In the genomic region with DNA sequence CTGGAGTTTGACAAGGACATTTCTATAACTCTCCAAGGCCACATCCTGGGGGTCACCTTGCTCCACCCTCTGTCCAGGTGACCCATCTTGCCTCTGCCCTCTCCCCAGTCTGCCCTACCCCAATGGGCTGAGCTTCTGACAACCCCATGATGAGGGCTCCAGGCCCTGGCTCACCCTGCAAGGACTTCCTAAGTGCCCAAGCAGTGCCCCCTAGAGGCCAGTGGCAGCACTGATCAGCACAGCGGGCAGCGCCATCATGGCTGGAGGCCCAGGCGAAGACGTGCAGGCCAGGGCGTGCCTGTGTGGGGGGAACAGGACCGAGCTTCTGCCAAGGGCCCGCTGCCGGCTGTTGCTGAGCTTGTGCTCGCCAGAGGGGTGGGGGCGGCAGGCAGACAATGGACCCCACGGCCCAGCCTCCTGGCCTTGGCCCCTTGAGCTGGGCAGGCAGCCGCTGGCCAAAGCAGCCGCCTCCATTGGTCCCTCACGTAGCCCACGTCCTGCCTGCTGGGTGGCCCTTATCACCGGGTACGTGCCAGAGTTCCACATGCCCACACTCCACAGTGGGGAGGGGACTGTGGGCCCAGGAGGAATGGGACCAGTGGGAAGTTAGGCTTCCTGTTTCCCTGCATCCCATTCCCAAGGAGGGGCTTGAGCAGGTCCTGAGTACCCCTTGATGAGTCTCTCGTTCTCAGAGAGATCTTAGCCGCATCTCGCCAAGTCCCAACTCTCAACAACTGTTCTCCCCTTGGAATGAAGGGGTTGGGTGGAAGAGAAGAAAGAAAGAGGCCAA, we compare ENCODE assay signal across 1 cellular context.
TF ChIP-seq lines count a peak whose summit lies in the region.

No MANE protein-coding gene starts in this region.

TF ChIP-seq in K562, 482 proteins besides CTCF, POLR2A, EP300 and RAD21 (continued from another document and continues in another):
- TF ChIP-seq MTF1 (CRISPR knock-in tag; IDR thresholded peaks at IDR 0.05; ENCODE audit: borderline replicate concordance), result no peak
- TF ChIP-seq NFIC (IDR thresholded peaks at IDR 0.05), result peak; percentile 68
- TF ChIP-seq BCL6 (CRISPR knock-in tag; IDR thresholded peaks at IDR 0.05), result peak; percentile 74
- TF ChIP-seq MYC (IDR thresholded peaks at IDR 0.05; ENCODE audit: low read depth, low read length), result peak; percentile 49; the same call in 1 of the 2 replicates
- no peak; the same call in 1 of the 2 replicates for TF ChIP-seq MYC (CRISPR knock-in tag; IDR thresholded peaks at IDR 0.05; ENCODE audit: borderline replicate concordance, low read depth)
- no peak for TF ChIP-seq XRCC4 (IDR thresholded peaks at IDR 0.05; ENCODE audit: extremely low read depth, insufficient read depth, insufficient read length)
- TF ChIP-seq DIDO1 (tag; IDR thresholded peaks at IDR 0.05; ENCODE audit: low read depth), result no peak
- no peak for TF ChIP-seq ZNF311 (CRISPR knock-in tag; IDR thresholded peaks at IDR 0.05)
- TF ChIP-seq, protein P1, sequence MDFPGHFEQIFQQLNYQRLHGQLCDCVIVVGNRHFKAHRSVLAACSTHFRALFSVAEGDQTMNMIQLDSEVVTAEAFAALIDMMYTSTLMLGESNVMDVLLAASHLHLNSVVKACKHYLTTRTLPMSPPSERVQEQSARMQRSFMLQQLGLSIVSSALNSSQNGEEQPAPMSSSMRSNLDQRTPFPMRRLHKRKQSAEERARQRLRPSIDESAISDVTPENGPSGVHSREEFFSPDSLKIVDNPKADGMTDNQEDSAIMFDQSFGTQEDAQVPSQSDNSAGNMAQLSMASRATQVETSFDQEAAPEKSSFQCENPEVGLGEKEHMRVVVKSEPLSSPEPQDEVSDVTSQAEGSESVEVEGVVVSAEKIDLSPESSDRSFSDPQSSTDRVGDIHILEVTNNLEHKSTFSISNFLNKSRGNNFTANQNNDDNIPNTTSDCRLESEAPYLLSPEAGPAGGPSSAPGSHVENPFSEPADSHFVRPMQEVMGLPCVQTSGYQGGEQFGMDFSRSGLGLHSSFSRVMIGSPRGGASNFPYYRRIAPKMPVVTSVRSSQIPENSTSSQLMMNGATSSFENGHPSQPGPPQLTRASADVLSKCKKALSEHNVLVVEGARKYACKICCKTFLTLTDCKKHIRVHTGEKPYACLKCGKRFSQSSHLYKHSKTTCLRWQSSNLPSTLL (IDR thresholded peaks at IDR 0.05), result no peak
- 0 out of 2 replicates have a peak, but pooled peaks have one; percentile 70 for TF ChIP-seq GATAD2A (IDR thresholded peaks at IDR 0.05)
- TF ChIP-seq DPF2 (IDR thresholded peaks at IDR 0.05), result no peak; the same call in 1 of the 2 replicates
- TF ChIP-seq, protein P2, sequence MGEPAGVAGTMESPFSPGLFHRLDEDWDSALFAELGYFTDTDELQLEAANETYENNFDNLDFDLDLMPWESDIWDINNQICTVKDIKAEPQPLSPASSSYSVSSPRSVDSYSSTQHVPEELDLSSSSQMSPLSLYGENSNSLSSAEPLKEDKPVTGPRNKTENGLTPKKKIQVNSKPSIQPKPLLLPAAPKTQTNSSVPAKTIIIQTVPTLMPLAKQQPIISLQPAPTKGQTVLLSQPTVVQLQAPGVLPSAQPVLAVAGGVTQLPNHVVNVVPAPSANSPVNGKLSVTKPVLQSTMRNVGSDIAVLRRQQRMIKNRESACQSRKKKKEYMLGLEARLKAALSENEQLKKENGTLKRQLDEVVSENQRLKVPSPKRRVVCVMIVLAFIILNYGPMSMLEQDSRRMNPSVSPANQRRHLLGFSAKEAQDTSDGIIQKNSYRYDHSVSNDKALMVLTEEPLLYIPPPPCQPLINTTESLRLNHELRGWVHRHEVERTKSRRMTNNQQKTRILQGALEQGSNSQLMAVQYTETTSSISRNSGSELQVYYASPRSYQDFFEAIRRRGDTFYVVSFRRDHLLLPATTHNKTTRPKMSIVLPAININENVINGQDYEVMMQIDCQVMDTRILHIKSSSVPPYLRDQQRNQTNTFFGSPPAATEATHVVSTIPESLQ (CRISPR knock-in tag; IDR thresholded peaks at IDR 0.05), result no peak
- no peak for TF ChIP-seq ZNF12 (CRISPR knock-in tag; IDR thresholded peaks at IDR 0.05)
- TF ChIP-seq CBX1 (IDR thresholded peaks at IDR 0.05; ENCODE audit: low read depth), result 0 out of 2 replicates have a peak, but pooled peaks have one; percentile 75
- peak; percentile 6 for TF ChIP-seq ZFP36 (IDR thresholded peaks at IDR 0.05; ENCODE audit: low read depth, low read length, partially characterized antibody)
- TF ChIP-seq NCOR1 (IDR thresholded peaks at IDR 0.05), result peak; percentile 27; the same call in 1 of the 2 replicates
- 0 out of 2 replicates have a peak, but pooled peaks have one; percentile 40 for TF ChIP-seq TRIM28 (IDR thresholded peaks at IDR 0.05)
- TF ChIP-seq ZNF76 (CRISPR knock-in tag; IDR thresholded peaks at IDR 0.05; ENCODE audit: borderline replicate concordance), result peak; percentile 90
- TF ChIP-seq, protein P3, sequence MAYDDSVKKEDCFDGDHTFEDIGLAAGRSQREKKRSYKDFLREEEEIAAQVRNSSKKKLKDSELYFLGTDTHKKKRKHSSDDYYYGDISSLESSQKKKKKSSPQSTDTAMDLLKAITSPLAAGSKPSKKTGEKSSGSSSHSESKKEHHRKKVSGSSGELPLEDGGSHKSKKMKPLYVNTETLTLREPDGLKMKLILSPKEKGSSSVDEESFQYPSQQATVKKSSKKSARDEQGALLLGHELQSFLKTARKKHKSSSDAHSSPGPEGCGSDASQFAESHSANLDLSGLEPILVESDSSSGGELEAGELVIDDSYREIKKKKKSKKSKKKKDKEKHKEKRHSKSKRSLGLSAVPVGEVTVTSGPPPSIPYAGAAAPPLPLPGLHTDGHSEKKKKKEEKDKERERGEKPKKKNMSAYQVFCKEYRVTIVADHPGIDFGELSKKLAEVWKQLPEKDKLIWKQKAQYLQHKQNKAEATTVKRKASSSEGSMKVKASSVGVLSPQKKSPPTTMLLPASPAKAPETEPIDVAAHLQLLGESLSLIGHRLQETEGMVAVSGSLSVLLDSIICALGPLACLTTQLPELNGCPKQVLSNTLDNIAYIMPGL (CRISPR knock-in tag; IDR thresholded peaks at IDR 0.05), result no peak; the same call in 1 of the 2 replicates
- TF ChIP-seq ZC3H11A (IDR thresholded peaks at IDR 0.05; ENCODE audit: low read depth, low read length), result 0 out of 2 replicates have a peak, but pooled peaks have one; percentile 30
- no peak for TF ChIP-seq CBX2 (IDR thresholded peaks at IDR 0.05; ENCODE audit: insufficient read depth, low read length, poor library complexity, severe bottlenecking)
- TF ChIP-seq MTA3 (IDR thresholded peaks at IDR 0.05; ENCODE audit: borderline replicate concordance), result peak; percentile 72; the same call in 1 of the 2 replicates
- no peak for TF ChIP-seq ZNF431 (CRISPR knock-in tag; IDR thresholded peaks at IDR 0.05)
- TF ChIP-seq JUN (IDR thresholded peaks at IDR 0.05; ENCODE audit: borderline replicate concordance, low read depth, low read length), result peak; percentile 48; the same call in 1 of the 2 replicates
- TF ChIP-seq JUN (CRISPR knock-in tag; IDR thresholded peaks at IDR 0.05; ENCODE audit: borderline replicate concordance), result no peak
- TF ChIP-seq MEF2A (IDR thresholded peaks at IDR 0.05; ENCODE audit: control insufficient read depth, low read depth, low read length), result no peak
- TF ChIP-seq, protein P4, sequence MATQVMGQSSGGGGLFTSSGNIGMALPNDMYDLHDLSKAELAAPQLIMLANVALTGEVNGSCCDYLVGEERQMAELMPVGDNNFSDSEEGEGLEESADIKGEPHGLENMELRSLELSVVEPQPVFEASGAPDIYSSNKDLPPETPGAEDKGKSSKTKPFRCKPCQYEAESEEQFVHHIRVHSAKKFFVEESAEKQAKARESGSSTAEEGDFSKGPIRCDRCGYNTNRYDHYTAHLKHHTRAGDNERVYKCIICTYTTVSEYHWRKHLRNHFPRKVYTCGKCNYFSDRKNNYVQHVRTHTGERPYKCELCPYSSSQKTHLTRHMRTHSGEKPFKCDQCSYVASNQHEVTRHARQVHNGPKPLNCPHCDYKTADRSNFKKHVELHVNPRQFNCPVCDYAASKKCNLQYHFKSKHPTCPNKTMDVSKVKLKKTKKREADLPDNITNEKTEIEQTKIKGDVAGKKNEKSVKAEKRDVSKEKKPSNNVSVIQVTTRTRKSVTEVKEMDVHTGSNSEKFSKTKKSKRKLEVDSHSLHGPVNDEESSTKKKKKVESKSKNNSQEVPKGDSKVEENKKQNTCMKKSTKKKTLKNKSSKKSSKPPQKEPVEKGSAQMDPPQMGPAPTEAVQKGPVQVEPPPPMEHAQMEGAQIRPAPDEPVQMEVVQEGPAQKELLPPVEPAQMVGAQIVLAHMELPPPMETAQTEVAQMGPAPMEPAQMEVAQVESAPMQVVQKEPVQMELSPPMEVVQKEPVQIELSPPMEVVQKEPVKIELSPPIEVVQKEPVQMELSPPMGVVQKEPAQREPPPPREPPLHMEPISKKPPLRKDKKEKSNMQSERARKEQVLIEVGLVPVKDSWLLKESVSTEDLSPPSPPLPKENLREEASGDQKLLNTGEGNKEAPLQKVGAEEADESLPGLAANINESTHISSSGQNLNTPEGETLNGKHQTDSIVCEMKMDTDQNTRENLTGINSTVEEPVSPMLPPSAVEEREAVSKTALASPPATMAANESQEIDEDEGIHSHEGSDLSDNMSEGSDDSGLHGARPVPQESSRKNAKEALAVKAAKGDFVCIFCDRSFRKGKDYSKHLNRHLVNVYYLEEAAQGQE (CRISPR knock-in tag; IDR thresholded peaks at IDR 0.05; ENCODE audit: low read depth), result peak; percentile 80
- TF ChIP-seq ZNF785 (CRISPR knock-in tag; IDR thresholded peaks at IDR 0.05), result no peak
- TF ChIP-seq, protein P5, sequence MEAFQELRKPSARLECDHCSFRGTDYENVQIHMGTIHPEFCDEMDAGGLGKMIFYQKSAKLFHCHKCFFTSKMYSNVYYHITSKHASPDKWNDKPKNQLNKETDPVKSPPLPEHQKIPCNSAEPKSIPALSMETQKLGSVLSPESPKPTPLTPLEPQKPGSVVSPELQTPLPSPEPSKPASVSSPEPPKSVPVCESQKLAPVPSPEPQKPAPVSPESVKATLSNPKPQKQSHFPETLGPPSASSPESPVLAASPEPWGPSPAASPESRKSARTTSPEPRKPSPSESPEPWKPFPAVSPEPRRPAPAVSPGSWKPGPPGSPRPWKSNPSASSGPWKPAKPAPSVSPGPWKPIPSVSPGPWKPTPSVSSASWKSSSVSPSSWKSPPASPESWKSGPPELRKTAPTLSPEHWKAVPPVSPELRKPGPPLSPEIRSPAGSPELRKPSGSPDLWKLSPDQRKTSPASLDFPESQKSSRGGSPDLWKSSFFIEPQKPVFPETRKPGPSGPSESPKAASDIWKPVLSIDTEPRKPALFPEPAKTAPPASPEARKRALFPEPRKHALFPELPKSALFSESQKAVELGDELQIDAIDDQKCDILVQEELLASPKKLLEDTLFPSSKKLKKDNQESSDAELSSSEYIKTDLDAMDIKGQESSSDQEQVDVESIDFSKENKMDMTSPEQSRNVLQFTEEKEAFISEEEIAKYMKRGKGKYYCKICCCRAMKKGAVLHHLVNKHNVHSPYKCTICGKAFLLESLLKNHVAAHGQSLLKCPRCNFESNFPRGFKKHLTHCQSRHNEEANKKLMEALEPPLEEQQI (IDR thresholded peaks at IDR 0.05), result peak; percentile 59; the same call in 1 of the 2 replicates
- TF ChIP-seq, protein P6, sequence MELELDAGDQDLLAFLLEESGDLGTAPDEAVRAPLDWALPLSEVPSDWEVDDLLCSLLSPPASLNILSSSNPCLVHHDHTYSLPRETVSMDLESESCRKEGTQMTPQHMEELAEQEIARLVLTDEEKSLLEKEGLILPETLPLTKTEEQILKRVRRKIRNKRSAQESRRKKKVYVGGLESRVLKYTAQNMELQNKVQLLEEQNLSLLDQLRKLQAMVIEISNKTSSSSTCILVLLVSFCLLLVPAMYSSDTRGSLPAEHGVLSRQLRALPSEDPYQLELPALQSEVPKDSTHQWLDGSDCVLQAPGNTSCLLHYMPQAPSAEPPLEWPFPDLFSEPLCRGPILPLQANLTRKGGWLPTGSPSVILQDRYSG (tag; conservative IDR thresholded peaks at IDR 0.05; ENCODE audit: low read depth), result peak; percentile 66
- TF ChIP-seq CC2D1A (IDR thresholded peaks at IDR 0.05), result peak; percentile 69
- TF ChIP-seq ZNF644 (tag; IDR thresholded peaks at IDR 0.05; ENCODE audit: low read depth), result peak; percentile 59; the same call in 1 of the 2 replicates
- peak; percentile 50 for TF ChIP-seq TEAD2 (tag; IDR thresholded peaks at IDR 0.05)
- TF ChIP-seq ARID1B (IDR thresholded peaks at IDR 0.05), result peak; percentile 20; the same call in 1 of the 2 replicates
- no peak for TF ChIP-seq CBFA2T3 (IDR thresholded peaks at IDR 0.05)
- TF ChIP-seq, protein P7, sequence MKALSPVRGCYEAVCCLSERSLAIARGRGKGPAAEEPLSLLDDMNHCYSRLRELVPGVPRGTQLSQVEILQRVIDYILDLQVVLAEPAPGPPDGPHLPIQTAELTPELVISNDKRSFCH (CRISPR knock-in tag; IDR thresholded peaks at IDR 0.05), result no peak
- TF ChIP-seq, protein P7 (tag; IDR thresholded peaks at IDR 0.05), result peak; percentile 87
- peak; percentile 72; the same call in 1 of the 2 replicates for TF ChIP-seq ZNF79 (CRISPR knock-in tag; IDR thresholded peaks at IDR 0.05; ENCODE audit: low read depth)
- TF ChIP-seq ZNF384 (IDR thresholded peaks at IDR 0.05; ENCODE audit: low read depth, low read length), result no peak
- peak; percentile 89 for TF ChIP-seq ZNF589 (CRISPR knock-in tag; IDR thresholded peaks at IDR 0.05; ENCODE audit: low read depth)
- peak; percentile 90 for TF ChIP-seq DMBX1 (CRISPR knock-in tag; IDR thresholded peaks at IDR 0.05; ENCODE audit: borderline replicate concordance)
- TF ChIP-seq, protein P8, sequence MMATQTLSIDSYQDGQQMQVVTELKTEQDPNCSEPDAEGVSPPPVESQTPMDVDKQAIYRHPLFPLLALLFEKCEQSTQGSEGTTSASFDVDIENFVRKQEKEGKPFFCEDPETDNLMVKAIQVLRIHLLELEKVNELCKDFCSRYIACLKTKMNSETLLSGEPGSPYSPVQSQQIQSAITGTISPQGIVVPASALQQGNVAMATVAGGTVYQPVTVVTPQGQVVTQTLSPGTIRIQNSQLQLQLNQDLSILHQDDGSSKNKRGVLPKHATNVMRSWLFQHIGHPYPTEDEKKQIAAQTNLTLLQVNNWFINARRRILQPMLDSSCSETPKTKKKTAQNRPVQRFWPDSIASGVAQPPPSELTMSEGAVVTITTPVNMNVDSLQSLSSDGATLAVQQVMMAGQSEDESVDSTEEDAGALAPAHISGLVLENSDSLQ (IDR thresholded peaks at IDR 0.05), result 0 out of 2 replicates have a peak, but pooled peaks have one; percentile 25
- TF ChIP-seq, protein P9, sequence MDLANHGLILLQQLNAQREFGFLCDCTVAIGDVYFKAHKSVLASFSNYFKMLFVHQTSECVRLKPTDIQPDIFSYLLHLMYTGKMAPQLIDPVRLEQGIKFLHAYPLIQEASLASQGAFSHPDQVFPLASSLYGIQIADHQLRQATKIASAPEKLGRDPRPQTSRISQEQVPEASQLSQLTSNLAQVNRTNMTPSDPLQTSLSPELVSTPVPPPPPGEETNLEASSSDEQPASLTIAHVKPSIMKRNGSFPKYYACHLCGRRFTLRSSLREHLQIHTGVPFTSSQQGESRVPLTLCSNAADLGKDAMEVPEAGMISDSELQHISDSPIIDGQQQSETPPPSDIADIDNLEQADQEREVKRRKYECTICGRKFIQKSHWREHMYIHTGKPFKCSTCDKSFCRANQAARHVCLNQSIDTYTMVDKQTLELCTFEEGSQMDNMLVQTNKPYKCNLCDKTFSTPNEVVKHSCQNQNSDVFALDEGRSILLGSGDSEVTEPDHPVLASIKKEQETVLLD (IDR thresholded peaks at IDR 0.05), result peak; percentile 48; the same call in 1 of the 2 replicates
- peak; percentile 93; the same call in 1 of the 2 replicates for TF ChIP-seq PHB (CRISPR knock-in tag; IDR thresholded peaks at IDR 0.05)
- TF ChIP-seq POLR2G (IDR thresholded peaks at IDR 0.05; ENCODE audit: low read depth, low read length), result peak; percentile 69
